Comparison of ENCODE assay signal across 1 cellular context in the genomic region with DNA sequence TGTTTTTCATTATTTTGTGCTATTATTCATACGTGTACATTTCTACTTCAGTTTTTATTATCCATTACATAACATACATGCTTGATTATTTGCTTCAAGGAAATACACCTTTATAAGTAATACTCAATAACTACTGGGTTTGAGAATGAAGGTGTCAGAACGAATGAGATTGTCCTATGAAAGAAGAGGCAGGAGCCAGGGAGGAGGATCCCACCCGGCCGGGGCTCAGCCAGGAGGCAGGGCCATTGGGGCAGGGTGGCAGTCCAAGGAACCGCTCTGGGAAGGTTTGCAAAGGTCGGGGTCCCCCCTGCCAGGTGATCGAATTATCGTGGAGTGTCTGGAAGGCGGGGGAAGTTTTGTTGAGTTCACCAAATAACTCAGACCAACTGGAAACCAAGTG.
TF ChIP-seq lines count a peak whose summit lies in the region.

No MANE protein-coding gene starts in this region.

TF ChIP-seq in endothelial cell of umbilical vein, 7 proteins besides CTCF, POLR2A, EP300 and RAD21:
- TF ChIP-seq EZH2 (IDR thresholded peaks at IDR 0.05; ENCODE audit: borderline replicate concordance, low read depth, low read length, severe bottlenecking) (no peak), FOS (IDR thresholded peaks at IDR 0.05; ENCODE audit: borderline replicate concordance, insufficient read depth, low read length) (no peak), JUN (IDR thresholded peaks at IDR 0.05; ENCODE audit: borderline replicate concordance, insufficient read depth, insufficient read length, low read depth) (no peak), GATA2 (IDR thresholded peaks at IDR 0.05; ENCODE audit: insufficient read depth, insufficient read length, low read depth, low read length) (no peak), MYC (IDR thresholded peaks at IDR 0.05; ENCODE audit: low read depth, low read length) (no peak), POLR2AphosphoS5 (IDR thresholded peaks at IDR 0.05; ENCODE audit: insufficient read depth, low read depth, low read length) (no peak)
- TF ChIP-seq, protein P1, sequence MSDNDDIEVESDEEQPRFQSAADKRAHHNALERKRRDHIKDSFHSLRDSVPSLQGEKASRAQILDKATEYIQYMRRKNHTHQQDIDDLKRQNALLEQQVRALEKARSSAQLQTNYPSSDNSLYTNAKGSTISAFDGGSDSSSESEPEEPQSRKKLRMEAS (IDR thresholded peaks at IDR 0.05; ENCODE audit: insufficient read depth, insufficient read length) = no peak
